1 cellular context compared by ENCODE assay signal in the genomic region with DNA sequence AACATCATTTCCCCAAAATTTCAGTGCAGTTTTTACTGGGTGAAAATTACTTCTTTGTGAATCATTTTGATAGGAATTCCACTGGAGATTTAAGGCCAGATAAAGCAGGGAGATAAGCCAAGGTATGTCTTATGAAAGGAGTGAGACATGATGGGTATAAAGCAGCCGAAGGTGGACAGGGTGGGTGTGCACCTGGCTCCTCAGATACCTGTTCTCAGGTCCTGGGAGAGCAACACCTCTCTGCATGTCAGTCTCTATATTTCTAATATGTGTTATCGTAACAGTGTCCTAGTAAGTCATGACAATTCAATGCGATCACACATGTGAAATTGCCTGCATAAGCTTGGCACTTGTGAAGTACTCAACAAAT.
TF ChIP-seq lines count a peak whose summit lies in the region.

No MANE protein-coding gene starts in this region.

TF ChIP-seq in GM23338, 12 proteins besides CTCF, POLR2A, EP300 and RAD21 (continued from another document):
- TF ChIP-seq, protein P1, sequence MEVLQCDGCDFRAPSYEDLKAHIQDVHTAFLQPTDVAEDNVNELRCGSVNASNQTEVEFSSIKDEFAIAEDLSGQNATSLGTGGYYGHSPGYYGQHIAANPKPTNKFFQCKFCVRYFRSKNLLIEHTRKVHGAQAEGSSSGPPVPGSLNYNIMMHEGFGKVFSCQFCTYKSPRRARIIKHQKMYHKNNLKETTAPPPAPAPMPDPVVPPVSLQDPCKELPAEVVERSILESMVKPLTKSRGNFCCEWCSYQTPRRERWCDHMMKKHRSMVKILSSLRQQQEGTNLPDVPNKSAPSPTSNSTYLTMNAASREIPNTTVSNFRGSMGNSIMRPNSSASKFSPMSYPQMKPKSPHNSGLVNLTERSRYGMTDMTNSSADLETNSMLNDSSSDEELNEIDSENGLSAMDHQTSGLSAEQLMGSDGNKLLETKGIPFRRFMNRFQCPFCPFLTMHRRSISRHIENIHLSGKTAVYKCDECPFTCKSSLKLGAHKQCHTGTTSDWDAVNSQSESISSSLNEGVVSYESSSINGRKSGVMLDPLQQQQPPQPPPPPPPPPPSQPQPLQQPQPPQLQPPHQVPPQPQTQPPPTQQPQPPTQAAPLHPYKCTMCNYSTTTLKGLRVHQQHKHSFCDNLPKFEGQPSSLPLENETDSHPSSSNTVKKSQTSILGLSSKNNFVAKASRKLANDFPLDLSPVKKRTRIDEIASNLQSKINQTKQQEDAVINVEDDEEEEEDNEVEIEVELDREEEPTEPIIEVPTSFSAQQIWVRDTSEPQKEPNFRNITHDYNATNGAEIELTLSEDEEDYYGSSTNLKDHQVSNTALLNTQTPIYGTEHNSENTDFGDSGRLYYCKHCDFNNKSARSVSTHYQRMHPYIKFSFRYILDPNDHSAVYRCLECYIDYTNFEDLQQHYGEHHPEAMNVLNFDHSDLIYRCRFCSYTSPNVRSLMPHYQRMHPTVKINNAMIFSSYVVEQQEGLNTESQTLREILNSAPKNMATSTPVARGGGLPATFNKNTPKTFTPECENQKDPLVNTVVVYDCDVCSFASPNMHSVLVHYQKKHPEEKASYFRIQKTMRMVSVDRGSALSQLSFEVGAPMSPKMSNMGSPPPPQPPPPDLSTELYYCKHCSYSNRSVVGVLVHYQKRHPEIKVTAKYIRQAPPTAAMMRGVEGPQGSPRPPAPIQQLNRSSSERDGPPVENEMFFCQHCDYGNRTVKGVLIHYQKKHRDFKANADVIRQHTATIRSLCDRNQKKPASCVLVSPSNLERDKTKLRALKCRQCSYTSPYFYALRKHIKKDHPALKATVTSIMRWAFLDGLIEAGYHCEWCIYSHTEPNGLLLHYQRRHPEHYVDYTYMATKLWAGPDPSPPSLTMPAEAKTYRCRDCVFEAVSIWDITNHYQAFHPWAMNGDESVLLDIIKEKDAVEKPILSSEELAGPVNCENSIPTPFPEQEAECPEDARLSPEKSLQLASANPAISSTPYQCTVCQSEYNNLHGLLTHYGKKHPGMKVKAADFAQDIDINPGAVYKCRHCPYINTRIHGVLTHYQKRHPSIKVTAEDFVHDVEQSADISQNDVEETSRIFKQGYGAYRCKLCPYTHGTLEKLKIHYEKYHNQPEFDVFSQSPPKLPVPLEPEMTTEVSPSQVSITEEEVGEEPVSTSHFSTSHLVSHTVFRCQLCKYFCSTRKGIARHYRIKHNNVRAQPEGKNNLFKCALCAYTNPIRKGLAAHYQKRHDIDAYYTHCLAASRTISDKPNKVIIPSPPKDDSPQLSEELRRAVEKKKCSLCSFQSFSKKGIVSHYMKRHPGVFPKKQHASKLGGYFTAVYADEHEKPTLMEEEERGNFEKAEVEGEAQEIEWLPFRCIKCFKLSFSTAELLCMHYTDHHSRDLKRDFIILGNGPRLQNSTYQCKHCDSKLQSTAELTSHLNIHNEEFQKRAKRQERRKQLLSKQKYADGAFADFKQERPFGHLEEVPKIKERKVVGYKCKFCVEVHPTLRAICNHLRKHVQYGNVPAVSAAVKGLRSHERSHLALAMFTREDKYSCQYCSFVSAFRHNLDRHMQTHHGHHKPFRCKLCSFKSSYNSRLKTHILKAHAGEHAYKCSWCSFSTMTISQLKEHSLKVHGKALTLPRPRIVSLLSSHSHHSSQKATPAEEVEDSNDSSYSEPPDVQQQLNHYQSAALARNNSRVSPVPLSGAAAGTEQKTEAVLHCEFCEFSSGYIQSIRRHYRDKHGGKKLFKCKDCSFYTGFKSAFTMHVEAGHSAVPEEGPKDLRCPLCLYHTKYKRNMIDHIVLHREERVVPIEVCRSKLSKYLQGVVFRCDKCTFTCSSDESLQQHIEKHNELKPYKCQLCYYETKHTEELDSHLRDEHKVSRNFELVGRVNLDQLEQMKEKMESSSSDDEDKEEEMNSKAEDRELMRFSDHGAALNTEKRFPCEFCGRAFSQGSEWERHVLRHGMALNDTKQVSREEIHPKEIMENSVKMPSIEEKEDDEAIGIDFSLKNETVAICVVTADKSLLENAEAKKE (CRISPR knock-in tag; IDR thresholded peaks at IDR 0.05) = no peak
- TF ChIP-seq JUNB (IDR thresholded peaks at IDR 0.05; ENCODE audit: unreplicated experiment) (no peak), EZH2 (IDR thresholded peaks at IDR 0.05; ENCODE audit: low read depth, unreplicated experiment) (no peak)
